Comparison of ENCODE assay signal across 20 cellular contexts in genomic region chr19:18921593-18921992, GRCh38. TPM values are rescaled to one million over a fixed set of nuclear protein-coding genes. Genes with fewer than 3 reads are reported as not detected.
A peak's percentile ranks its signal among the peaks of the same experiment; 100 is the strongest.
DNase-seq lines count a peak whose midpoint lies in the region; ATAC-seq and TF ChIP-seq lines count a peak whose summit lies in the region.
"Had no signal": no experiment of that assay in that cellular context is flagged by ENCODE, and none has a peak within 500 bp of the region (broad histone marks: within the 10 kb centered on the region; RNA-seq: fewer than 3 reads in every experiment).

No MANE protein-coding gene starts in this region.

- peak overlapping the region; percentile 94 for H3K4me3 Mint-ChIP-seq in activated T-cell treated with anti-CD3 and anti-CD28 coated beads, Interleukin-2, amount 50 U/mL, for 24 hours
- peak overlapping the region in 1 of 2 donors; percentile 57 for H3K4me3 Mint-ChIP-seq in activated T-cell treated with anti-CD3 and anti-CD28 coated beads, Interleukin-2, amount 50 U/mL, for 72 hours
- H3K4me3 Mint-ChIP-seq in T-cell, result peak overlapping the region; percentile 55 to 93 (median 90)
- peak overlapping the region; percentile 85 for H3K4me3 Mint-ChIP-seq in endothelial cell (ENCODE audit: unreplicated experiment)
- H3K4me3 Mint-ChIP-seq in progenitor cell of endocrine pancreas (ENCODE audit: low read depth), result peak overlapping the region; percentile 50

- H3K4me3 ChIP-seq in lower leg skin (ENCODE audit: low read depth, poor library complexity, severe bottlenecking), result no peak overlapping the region
- H3K4me3 ChIP-seq: hepatocyte, SJCRH30, transverse colon had no signal

- no peak for TF ChIP-seq CTCF in endothelial cell (IDR thresholded peaks at IDR 0.05; ENCODE audit: unreplicated experiment)
- no peak for TF ChIP-seq CTCF in progenitor cell of endocrine pancreas (IDR thresholded peaks at IDR 0.05; ENCODE audit: unreplicated experiment)
- no peak for TF ChIP-seq CTCF in lower leg skin (IDR thresholded peaks at IDR 0.05)

- H3K9me3 Mint-ChIP-seq in activated T-cell treated with anti-CD3 and anti-CD28 coated beads, Interleukin-2, amount 50 U/mL, for 24 hours, result no peaks in the 10 kb centered on the region
- no peaks in the 10 kb centered on the region for H3K9me3 Mint-ChIP-seq in activated T-cell treated with anti-CD3 and anti-CD28 coated beads, Interleukin-2, amount 50 U/mL, for 72 hours
- H3K9me3 Mint-ChIP-seq in T-cell (no peaks in the 10 kb centered on the region), endothelial cell (ENCODE audit: unreplicated experiment) (no peaks in the 10 kb centered on the region), progenitor cell of endocrine pancreas (ENCODE audit: low read depth) (no peaks in the 10 kb centered on the region)
- H3K9me3 Mint-ChIP-seq: CD8-positive, alpha-beta T cell; HFFc6 had no signal

- peaks cover 87% of the 10 kb centered on the region for H3K36me3 Mint-ChIP-seq in activated T-cell treated with anti-CD3 and anti-CD28 coated beads, Interleukin-2, amount 50 U/mL, for 24 hours (ENCODE audit: low read depth)
- peaks cover 7 to 23% of the 10 kb centered on the region in 2 donors for H3K36me3 Mint-ChIP-seq in activated T-cell treated with anti-CD3 and anti-CD28 coated beads, Interleukin-2, amount 50 U/mL, for 72 hours (ENCODE audit: insufficient read depth in 2 of 2)
- H3K36me3 Mint-ChIP-seq in T-cell (peaks cover 23% of the 10 kb centered on the region), endothelial cell (ENCODE audit: low read depth, unreplicated experiment) (peaks cover 38% of the 10 kb centered on the region), progenitor cell of endocrine pancreas (ENCODE audit: insufficient read depth) (peaks cover 8% of the 10 kb centered on the region)

- peak overlapping the region; percentile 97 for H3K27ac Mint-ChIP-seq in activated T-cell treated with anti-CD3 and anti-CD28 coated beads, Interleukin-2, amount 50 U/mL, for 24 hours
- no peak overlapping the region for H3K27ac Mint-ChIP-seq in activated T-cell treated with anti-CD3 and anti-CD28 coated beads, Interleukin-2, amount 50 U/mL, for 72 hours
- no peak overlapping the region for H3K27ac Mint-ChIP-seq in T-cell
- H3K27ac Mint-ChIP-seq in endothelial cell (ENCODE audit: unreplicated experiment), result no peak overlapping the region
- H3K27ac Mint-ChIP-seq in progenitor cell of endocrine pancreas, result no peak overlapping the region
- H3K27ac Mint-ChIP-seq: CD8-positive, alpha-beta T cell had no signal

- DNase-seq in activated T-cell treated with anti-CD3 and anti-CD28 coated beads, Interleukin-2, amount 50 U/mL, for 24 hours, result no peak
- no peak for DNase-seq in activated T-cell treated with anti-CD3 and anti-CD28 coated beads, Interleukin-2, amount 50 U/mL, for 72 hours
- DNase-seq in T-cell (no peak), endothelial cell (ENCODE audit: low spot score) (no peak), progenitor cell of endocrine pancreas (ENCODE audit: low spot score, unreplicated experiment) (no peak), NCI-H1694 treated with DMSO at 0.1 percent for 48 hours (lab: John Stamatoyannopoulos, UW) (no peak), lower leg skin (ENCODE audit: low spot score in 2 of 2) (no peak), NCI-H1417 (lab: John Stamatoyannopoulos, UW) (no peak)
- DNase-seq: activated T-cell treated with anti-CD3 and anti-CD28 coated beads, Interleukin-2, amount 50 U/mL, for 48 hours; CD8-positive, alpha-beta T cell; cerebellar nuclear complex; HFFc6; islet precursor cell; Kasumi-1; NCI-H1105 treated with DMSO at 0.1 percent for 48 hours; NCI-H526 treated with DMSO at 0.1 percent for 48 hours; SJCRH30; stimulated activated naive CD4-positive, alpha-beta T cell treated with Interleukin-2 at 50 U/mL for 16 hours; transverse colon had no signal

- WGBS in lower leg skin, 2 donors, result 86 to 91% methylated on average over 17 of the region's 17 CpGs

- peaks cover 36% of the 10 kb centered on the region for H3K4me1 Mint-ChIP-seq in activated T-cell treated with anti-CD3 and anti-CD28 coated beads, Interleukin-2, amount 50 U/mL, for 24 hours (ENCODE audit: low read depth)
- peaks cover 37% of the 10 kb centered on the region for H3K4me1 Mint-ChIP-seq in activated T-cell treated with anti-CD3 and anti-CD28 coated beads, Interleukin-2, amount 50 U/mL, for 72 hours (ENCODE audit: low read depth)
- peaks cover 35 to 36% (median 36%) of the 10 kb centered on the region in 3 donors for H3K4me1 Mint-ChIP-seq in T-cell
- H3K4me1 Mint-ChIP-seq in endothelial cell (ENCODE audit: unreplicated experiment), result peaks cover 27% of the 10 kb centered on the region
- peaks cover 19% of the 10 kb centered on the region for H3K4me1 Mint-ChIP-seq in progenitor cell of endocrine pancreas (ENCODE audit: low read depth)

- H3K27me3 Mint-ChIP-seq in activated T-cell treated with anti-CD3 and anti-CD28 coated beads, Interleukin-2, amount 50 U/mL, for 24 hours, result no peaks in the 10 kb centered on the region
- no peaks in the 10 kb centered on the region for H3K27me3 Mint-ChIP-seq in activated T-cell treated with anti-CD3 and anti-CD28 coated beads, Interleukin-2, amount 50 U/mL, for 72 hours (ENCODE audit: low read depth)
- H3K27me3 Mint-ChIP-seq in T-cell (no peaks in the 10 kb centered on the region), endothelial cell (ENCODE audit: unreplicated experiment) (peaks cover 36% of the 10 kb centered on the region), progenitor cell of endocrine pancreas (no peaks in the 10 kb centered on the region)

- TF ChIP-seq POLR2A in lower leg skin (IDR thresholded peaks at IDR 0.05), result no peak

- POLR2A ChIA-PET in T-cell (lab: Charles Lee), result interaction anchor here in 1 of 2 donors (0.6 to 0.7 kb wide), 2 partner anchors 135 to 1650 kb away, joined by 4 to 5 read pairs; no protein-coding TSS in a partner anchor

- intact Hi-C loops in lower leg skin (cut with DNase I; ENCODE audit: low total_unique reads), result no loop called here

- ATAC-seq in activated T-cell treated with anti-CD3 and anti-CD28 coated beads, Interleukin-2, amount 50 U/mL, for 72 hours (replicated peaks in 1 of 2), result no peak
- ATAC-seq in T-cell (replicated peaks in 1 of 4), result no peak
- ATAC-seq: CD8-positive, alpha-beta T cell had no signal

- CTCF ChIA-PET in T-cell (lab: Charles Lee), result no interaction called here

RNA-seq across cellular contexts. Expression of gene DDX49, which starts 2.1 kb away (rescaled TPM):
- 10 to 100 TPM; 46.4 to 68.5 TPM for total RNA-seq in activated T-cell treated with anti-CD3 and anti-CD28 coated beads, Interleukin-2, amount 50 U/mL, for 72 hours
- total RNA-seq in T-cell, result 10 to 100 TPM; 42.4 to 55.3 (median 48.1) TPM
- 33.7 TPM for total RNA-seq in endothelial cell (ENCODE audit: unreplicated experiment)
- 44.4 and 44.7 TPM in 2 replicates for total RNA-seq in progenitor cell of endocrine pancreas
- 10 to 100 TPM; 50.0 to 87.7 (median 65.5) TPM for total RNA-seq in lower leg skin

RNA-seq across cellular contexts. Expression of gene COPE, which starts 2.4 kb away (rescaled TPM):
- 100 to 1,000 TPM; 191 to 222 TPM for total RNA-seq in activated T-cell treated with anti-CD3 and anti-CD28 coated beads, Interleukin-2, amount 50 U/mL, for 72 hours
- 100 to 1,000 TPM; 148 to 222 (median 189) TPM for total RNA-seq in T-cell
- 213 TPM for total RNA-seq in endothelial cell (ENCODE audit: unreplicated experiment)
- total RNA-seq in progenitor cell of endocrine pancreas, result 189 and 192 TPM in 2 replicates
- total RNA-seq in lower leg skin, result 100 to 1,000 TPM; 173 to 238 (median 197) TPM

RNA-seq across cellular contexts. Expression of gene HOMER3, which starts 19.4 kb away (rescaled TPM):
- 1 to 10 TPM in 1 of 2 donors, under 1 TPM in 1; 0.86 to 1.8 TPM for total RNA-seq in activated T-cell treated with anti-CD3 and anti-CD28 coated beads, Interleukin-2, amount 50 U/mL, for 72 hours
- total RNA-seq in T-cell, result 1 to 10 TPM in 4 of 5 donors, under 1 TPM in 1; 0.93 to 1.9 (median 1.3) TPM
- 222 TPM for total RNA-seq in endothelial cell (ENCODE audit: unreplicated experiment)
- total RNA-seq in progenitor cell of endocrine pancreas, result 64.5 and 69.4 TPM in 2 replicates
- 10 to 100 TPM; 32.3 to 49.5 (median 37.2) TPM for total RNA-seq in lower leg skin

RNA-seq across cellular contexts. Expression of gene CERS1, which starts 25.6 kb away (rescaled TPM):
- total RNA-seq in activated T-cell treated with anti-CD3 and anti-CD28 coated beads, Interleukin-2, amount 50 U/mL, for 72 hours, result not detected
- total RNA-seq in T-cell (under 1 TPM in 2 of 5 donors, not detected in 3; 0.20 TPM), endothelial cell (ENCODE audit: unreplicated experiment) (15.7 TPM), progenitor cell of endocrine pancreas (20.1 and 20.9 TPM in 2 replicates), lower leg skin (under 1 TPM in 2 of 4 donors, not detected in 2; 0.39 to 0.57 TPM)
- total RNA-seq: CD8-positive, alpha-beta T cell; transverse colon had no signal

Comparison
In these comparisons a context has a peak if more than half of its experiments do, and no peak if none do; other contexts are left out.
1. RNA of gene HOMER3, which starts 19.4 kb away (total RNA-seq): 222 TPM in endothelial cell (single experiment), 64.5 to 69.4 TPM in progenitor cell of endocrine pancreas and 32.3 to 49.5 TPM in lower leg skin; 0.86 to 1.8 TPM in activated T-cell treated with anti-CD3 and anti-CD28 coated beads, Interleukin-2, amount 50 U/mL, for 72 hours and 0.93 to 1.9 TPM in T-cell; every median in the first group is over 10 times any median in the second.